Comparison of ENCODE assay signal across 8 cellular contexts in genomic region chr6:26054659-26054936, GRCh38. TPM values are rescaled to one million over a fixed set of nuclear protein-coding genes. Genes with fewer than 3 reads are reported as not detected.
DNase-seq lines count a peak whose midpoint lies in the region; FAIRE-seq and TF ChIP-seq lines count a peak whose summit lies in the region.

No MANE protein-coding gene starts in this region.

- H3K4me1 ChIP-seq in BE2C (peaks cover 9% of the 10 kb centered on the region), mucosa of stomach (ENCODE audit: control insufficient read depth, insufficient read depth, low read length) (peaks cover 19% of the 10 kb centered on the region)

- peaks cover 1 to 16% (median 12%) of the 10 kb centered on the region in 3 donors for H3K4me1 Mint-ChIP-seq in IgD-negative memory B cell

- TF ChIP-seq CTCF in BE2C (IDR thresholded peaks at IDR 0.05; ENCODE audit: low read depth, low read length) (no peak), bronchial epithelial cell (IDR thresholded peaks at IDR 0.05; ENCODE audit: insufficient read depth, low read length, severe bottlenecking) (no peak)

- DNase-seq in BE2C (no peak), bronchial epithelial cell (ENCODE audit: low read depth) (no peak), putamen (ENCODE audit: low spot score) (no peak), cerebellum (ENCODE audit: low spot score) (no peak), AG20443 (ENCODE audit: low spot score) (no peak)
- DNase-seq in stimulated activated CD8-positive, alpha-beta memory T cell treated with anti-CD3 and anti-CD28 coated beads, Interleukin-4, amount 100 ng/mL, for 48 hours, result no peak

- no peaks in the 10 kb centered on the region for H3K36me3 ChIP-seq in BE2C
- H3K36me3 ChIP-seq in bronchial epithelial cell (ENCODE audit: control insufficient read depth, insufficient read depth, low read length), result no peaks in the 10 kb centered on the region
- no peaks in the 10 kb centered on the region for H3K36me3 ChIP-seq in mucosa of stomach (ENCODE audit: control insufficient read depth, insufficient read depth, low read length)

- H3K4me3 Mint-ChIP-seq in IgD-negative memory B cell, result peak overlapping the region; percentile 96 to 99 (median 98)

- no peaks in the 10 kb centered on the region for H3K36me3 Mint-ChIP-seq in IgD-negative memory B cell

- H3K9me3 ChIP-seq in BE2C (no peaks in the 10 kb centered on the region), mucosa of stomach (ENCODE audit: control insufficient read depth, low read length) (no peaks in the 10 kb centered on the region)

- FAIRE-seq in bronchial epithelial cell (lab: Jason Lieb, UNC), result no peak

- H3K27me3 ChIP-seq in BE2C (no peaks in the 10 kb centered on the region), bronchial epithelial cell (ENCODE audit: control insufficient read depth, insufficient read depth, low read length) (no peaks in the 10 kb centered on the region), mucosa of stomach (ENCODE audit: control insufficient read depth, insufficient read depth, low read length) (no peaks in the 10 kb centered on the region)

- H3K4me3 ChIP-seq in BE2C (ENCODE audit: low read depth, low read length), result peak overlapping the region; percentile 86
- peak overlapping the region; percentile 60 for H3K4me3 ChIP-seq in bronchial epithelial cell (ENCODE audit: low read depth, low read length)
- H3K4me3 ChIP-seq in mucosa of stomach (ENCODE audit: low read length), result peak overlapping the region; percentile 73

- H3K9me3 Mint-ChIP-seq in IgD-negative memory B cell, result no peaks in the 10 kb centered on the region

- H3K9ac ChIP-seq in mucosa of stomach (ENCODE audit: low read length), result peak overlapping the region; percentile 97

- peak overlapping the region; percentile 90 to 99 (median 94) for H3K27ac Mint-ChIP-seq in IgD-negative memory B cell

- no peaks in the 10 kb centered on the region for H3K27me3 Mint-ChIP-seq in IgD-negative memory B cell

RNA-seq across cellular contexts. Expression of gene HFE, which starts 32.6 kb away (rescaled TPM):
- not detected for polyA plus RNA-seq in BE2C (2012; ENCODE audit: insufficient read depth, insufficient read length, low read depth)
- polyA plus RNA-seq in IgD-negative memory B cell, result 7.2 TPM
- 3.7 and 4.6 TPM in 2 replicates for total RNA-seq in bronchial epithelial cell
- total RNA-seq in cerebellum, result 1.5 TPM
